Comparison of ENCODE assay signal across 17 cellular contexts in genomic region chr5:168734119-168734518, GRCh38.
DNase-seq lines count a peak whose midpoint lies in the region; ATAC-seq and TF ChIP-seq lines count a peak whose summit lies in the region.
"Had no signal": no experiment of that assay in that cellular context is flagged by ENCODE, and none has a peak within 500 bp of the region (broad histone marks: within the 10 kb centered on the region; RNA-seq: fewer than 3 reads in every experiment).

No MANE protein-coding gene starts in this region.

- WGBS in body of pancreas, 2 donors, result 28 to 53% methylated on average over 1 of the region's 1 CpG

- H3K4me3 ChIP-seq in thoracic aorta, result no peak overlapping the region
- H3K4me3 ChIP-seq in body of pancreas, result no peak overlapping the region

- DNase-seq in ecto neural progenitor cell (ENCODE audit: low spot score) (peak; percentile 11), thoracic aorta (ENCODE audit: low spot score) (no peak), RWPE1 (ENCODE audit: low spot score) (no peak), body of pancreas (no peak)
- DNase-seq in stimulated activated CD4-positive, alpha-beta T cell treated with anti-CD3 and anti-CD28 coated beads, Interleukin-15, amount 100 ng/mL, for 24 hours, result no peak
- DNase-seq: Caco-2; CD4-positive, alpha-beta memory T cell; DMS 273 treated with DMSO at 0.1 percent for 48 hours; DMS79 treated with DMSO at 0.1 percent for 48 hours; Karpas-422; NCI-H1417; NCI-H2081 treated with DMSO at 0.1 percent for 48 hours; NCI-H446; NCI-H526 treated with DMSO at 0.1 percent for 48 hours had no signal

- H3K27ac ChIP-seq in thoracic aorta (peak overlapping the region; percentile 56 to 72), RWPE1 (no peak overlapping the region), body of pancreas (no peak overlapping the region)

- no peaks in the 10 kb centered on the region for H3K36me3 ChIP-seq in thoracic aorta
- H3K36me3 ChIP-seq in body of pancreas (replicated peaks in 1 of 2; ENCODE audit: insufficient read depth in 1 of 2, low read depth in 2 of 2), result no peaks in the 10 kb centered on the region

- H3K27me3 ChIP-seq in thoracic aorta (replicated peaks; ENCODE audit: insufficient read depth) (no peaks in the 10 kb centered on the region), body of pancreas (no peaks in the 10 kb centered on the region)

- POLR2A ChIA-PET in RWPE1 (lab: Yijun Ruan, JAX; ENCODE audit: low non-redundant PET), result no interaction called here

- CTCF ChIA-PET in RWPE1 (lab: Yijun Ruan, JAX), result no interaction called here

- peak; percentile 7 for ATAC-seq in GM18517 (IDR thresholded peaks at IDR 0.05; ENCODE audit: unreplicated experiment)
- peak; percentile 12 for ATAC-seq in GM19452 (IDR thresholded peaks at IDR 0.05; ENCODE audit: unreplicated experiment)
- ATAC-seq in thoracic aorta (ENCODE audit: insufficient number of reproducible peaks, low FRiP score, low read depth), result no peak
- no peak for ATAC-seq in body of pancreas
- ATAC-seq: HCT116 had no signal

- no peak for TF ChIP-seq POLR2A in body of pancreas (IDR thresholded peaks at IDR 0.05)

- peaks cover 3 to 39% of the 10 kb centered on the region in 2 donors for H3K4me1 ChIP-seq in thoracic aorta (ENCODE audit: control insufficient read depth in 1 of 2, low read depth in 2 of 2)
- H3K4me1 ChIP-seq in body of pancreas, result no peaks in the 10 kb centered on the region
- H3K4me1 ChIP-seq: Caco-2 had no signal

- peaks cover 4% of the 10 kb centered on the region for H3K9me3 ChIP-seq in thoracic aorta
- H3K9me3 ChIP-seq in body of pancreas, result no peaks in the 10 kb centered on the region
- H3K9me3 ChIP-seq: Caco-2 had no signal

- TF ChIP-seq CTCF in thoracic aorta (IDR thresholded peaks at IDR 0.05) (no peak), RWPE1 (conservative IDR thresholded peaks at IDR 0.05; ENCODE audit: low read depth) (no peak), body of pancreas (IDR thresholded peaks at IDR 0.05) (no peak)

- intact Hi-C loops in body of pancreas (cut with DNase I), result no loop called here

Comparison
In these comparisons a context has a peak if more than half of its experiments do, and no peak if none do; other contexts are left out.
1. ATAC-seq: peak in GM18517 (single experiment) and GM19452 (single experiment); none in thoracic aorta (single experiment) and body of pancreas (single experiment).
2. H3K27ac ChIP-seq: peak in thoracic aorta (2 of 2); none in RWPE1 (single experiment) and body of pancreas (0 of 4).